ENCODE assay signal across 1 cellular context in the genomic region with DNA sequence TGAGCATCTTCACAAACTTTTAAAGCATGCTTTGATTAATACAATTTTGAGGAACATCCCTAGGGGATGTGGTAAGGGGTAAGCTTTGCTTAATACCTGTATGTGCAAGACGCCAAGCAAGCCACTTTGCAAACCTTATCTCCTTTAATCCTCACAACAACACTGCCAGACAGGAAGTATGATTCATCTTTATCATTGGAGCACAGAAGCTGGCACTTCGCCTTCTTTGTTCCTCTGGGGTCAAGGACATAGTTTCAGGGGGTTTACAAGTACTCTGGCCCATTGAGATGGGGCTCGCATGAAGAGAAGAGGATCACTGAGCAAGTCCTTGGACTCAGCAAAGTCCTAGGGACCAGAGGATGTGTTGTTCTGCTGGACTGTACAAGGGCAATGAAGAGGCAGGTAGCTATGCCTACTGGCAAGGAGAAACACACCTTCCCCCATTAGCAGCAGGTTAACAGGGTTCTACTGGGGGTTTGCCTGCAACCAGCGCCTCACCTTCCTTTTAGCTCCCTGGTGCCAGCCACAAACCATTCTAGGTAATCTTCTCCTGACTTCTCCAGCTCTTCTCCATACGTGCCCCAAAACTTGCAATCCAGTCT.
TF ChIP-seq lines count a peak whose summit lies in the region.

No MANE protein-coding gene starts in this region.

TF ChIP-seq in K562, 482 proteins besides CTCF, POLR2A, EP300 and RAD21 (continued from another document and continues in another):
- no peak for TF ChIP-seq ZBTB5 (IDR thresholded peaks at IDR 0.05)
- TF ChIP-seq NFE2 (IDR thresholded peaks at IDR 0.05; ENCODE audit: low read depth) = peak; percentile 54
- peak; percentile 75; the same call in 1 of the 2 replicates for TF ChIP-seq NCOA1 (IDR thresholded peaks at IDR 0.05; ENCODE audit: low read depth)
- TF ChIP-seq PHF8 (IDR thresholded peaks at IDR 0.05; ENCODE audit: borderline replicate concordance, low read length) = no peak
- no peak for TF ChIP-seq ZZZ3 (IDR thresholded peaks at IDR 0.05)
- no peak for TF ChIP-seq ZNF589 (CRISPR knock-in tag; IDR thresholded peaks at IDR 0.05; ENCODE audit: low read depth)
- peak in 1 of 2 experiments; percentile 62; a peak in 1 of 4 replicates for TF ChIP-seq ARNT (IDR thresholded peaks at IDR 0.05)
- no peak for TF ChIP-seq ZNF76 (CRISPR knock-in tag; IDR thresholded peaks at IDR 0.05; ENCODE audit: borderline replicate concordance)
- no peak for TF ChIP-seq NR2C2 (CRISPR knock-in tag; IDR thresholded peaks at IDR 0.05)
- TF ChIP-seq NR2C2 (tag; IDR thresholded peaks at IDR 0.05) = no peak
- TF ChIP-seq GATA2 (CRISPR knock-in tag; IDR thresholded peaks at IDR 0.05) = peak; percentile 78
- peak; percentile 74 for TF ChIP-seq NEUROD1 (IDR thresholded peaks at IDR 0.05; ENCODE audit: borderline replicate concordance, low read depth, low read length, partially characterized antibody)
- 0 out of 6 replicates have a peak, but pooled peaks of 1 of the 3 experiments have one; percentile 37 for TF ChIP-seq ZBTB11 (CRISPR knock-in tag; IDR thresholded peaks at IDR 0.05)
- TF ChIP-seq RCOR1 (IDR thresholded peaks at IDR 0.05; ENCODE audit: borderline replicate concordance in 1 of 2, low read depth in 2 of 2, low read length in 2 of 2) = peak; percentile 27 to 90; a peak in 3 of 4 replicates
- TF ChIP-seq FOXO4 (CRISPR knock-in tag; IDR thresholded peaks at IDR 0.05) = no peak
- TF ChIP-seq BRD4 (IDR thresholded peaks at IDR 0.05) = no peak
- peak; percentile 94 for TF ChIP-seq ESRRA (IDR thresholded peaks at IDR 0.05; ENCODE audit: borderline replicate concordance, low read depth)
- TF ChIP-seq ZNF445 (CRISPR knock-in tag; IDR thresholded peaks at IDR 0.05; ENCODE audit: low read depth) = no peak
- no peak for TF ChIP-seq ZNF512 (tag; IDR thresholded peaks at IDR 0.05)
- peak; percentile 45; the same call in 1 of the 2 replicates for TF ChIP-seq RBFOX2 (IDR thresholded peaks at IDR 0.05; ENCODE audit: low read depth, low read length)
- TF ChIP-seq CTBP1 (IDR thresholded peaks at IDR 0.05; ENCODE audit: borderline replicate concordance) = peak; percentile 85; the same call in 1 of the 2 replicates
- no peak for TF ChIP-seq SREBF1 (IDR thresholded peaks at IDR 0.05; ENCODE audit: borderline replicate concordance, low read depth, low read length)
- 0 out of 2 replicates have a peak, but pooled peaks have one; percentile 65 for TF ChIP-seq ZNF197 (CRISPR knock-in tag; IDR thresholded peaks at IDR 0.05; ENCODE audit: low read depth)
- no peak for TF ChIP-seq CREB3 (tag; conservative IDR thresholded peaks at IDR 0.05; ENCODE audit: low read depth)
- TF ChIP-seq SMARCC2 (IDR thresholded peaks at IDR 0.05; ENCODE audit: low read depth) = peak; percentile 99
- TF ChIP-seq ZNF436 (CRISPR knock-in tag; IDR thresholded peaks at IDR 0.05) = no peak
- TF ChIP-seq SAP30 (IDR thresholded peaks at IDR 0.05; ENCODE audit: borderline replicate concordance, insufficient read depth, low read depth, low read length, poor library complexity, severe bottlenecking) = no peak
- TF ChIP-seq FOS (IDR thresholded peaks at IDR 0.05; ENCODE audit: extremely low read depth, insufficient read length) = peak; percentile 68
- no peak for TF ChIP-seq RUNX1 (IDR thresholded peaks at IDR 0.05; ENCODE audit: low read depth)
- no peak for TF ChIP-seq ZNF316 (IDR thresholded peaks at IDR 0.05)
- no peak for TF ChIP-seq SRSF3 (IDR thresholded peaks at IDR 0.05; ENCODE audit: insufficient read depth, low read length)
- TF ChIP-seq SMARCA4 (IDR thresholded peaks at IDR 0.05) = peak; percentile 99
- no peak for TF ChIP-seq CBX1 (IDR thresholded peaks at IDR 0.05; ENCODE audit: low read depth)
- no peak for TF ChIP-seq ZNF24 (IDR thresholded peaks at IDR 0.05)
- TF ChIP-seq NFE2L1 (tag; IDR thresholded peaks at IDR 0.05; ENCODE audit: borderline replicate concordance, low read depth) = no peak
- TF ChIP-seq MLLT1 (IDR thresholded peaks at IDR 0.05) = no peak
- TF ChIP-seq ZNF184 (CRISPR knock-in tag; IDR thresholded peaks at IDR 0.05) = no peak
- TF ChIP-seq MTA3 (IDR thresholded peaks at IDR 0.05; ENCODE audit: borderline replicate concordance) = peak; percentile 85
- TF ChIP-seq DPF2 (IDR thresholded peaks at IDR 0.05) = peak; percentile 100
- no peak for TF ChIP-seq ZBTB9 (CRISPR knock-in tag; IDR thresholded peaks at IDR 0.05)
- TF ChIP-seq ETV1 (tag; conservative IDR thresholded peaks at IDR 0.05; ENCODE audit: low read depth) = peak; percentile 87
- TF ChIP-seq KLF13 (tag; IDR thresholded peaks at IDR 0.05; ENCODE audit: borderline replicate concordance, low read depth) = no peak
- TF ChIP-seq IRF1 (CRISPR knock-in tag; IDR thresholded peaks at IDR 0.05; ENCODE audit: borderline replicate concordance) = no peak
- no peak for TF ChIP-seq ZKSCAN3 (CRISPR knock-in tag; IDR thresholded peaks at IDR 0.05)
- TF ChIP-seq YBX1 (IDR thresholded peaks at IDR 0.05) = no peak
- peak; percentile 95 for TF ChIP-seq NFIC (IDR thresholded peaks at IDR 0.05)
- TF ChIP-seq GTF2E2 (tag; IDR thresholded peaks at IDR 0.05) = no peak; the same call in 1 of the 2 replicates
- TF ChIP-seq HMGN3 (IDR thresholded peaks at IDR 0.05; ENCODE audit: borderline replicate concordance, extremely low read depth, insufficient read length, low read depth, low read length) = peak; percentile 82
- 0 out of 4 replicates have a peak, but pooled peaks have one; percentile 11 to 13 for TF ChIP-seq NRF1 (conservative IDR thresholded peaks at IDR 0.05 in 1 of 2, IDR thresholded peaks at IDR 0.05 in 1 of 2)
- TF ChIP-seq NBN (IDR thresholded peaks at IDR 0.05; ENCODE audit: low read depth) = peak; percentile 51; the same call in 1 of the 2 replicates
- no peak; the same call in 1 of the 2 replicates for TF ChIP-seq MIER1 (IDR thresholded peaks at IDR 0.05; ENCODE audit: low read depth)
- no peak for TF ChIP-seq SP2 (IDR thresholded peaks at IDR 0.05; ENCODE audit: extremely low read depth, low read depth, low read length, poor library complexity, severe bottlenecking)
- peak; percentile 82 for TF ChIP-seq NR2C1 (IDR thresholded peaks at IDR 0.05)
- peak; percentile 86 for TF ChIP-seq NR2C1 (tag; IDR thresholded peaks at IDR 0.05)
- 0 out of 2 replicates have a peak, but pooled peaks have one; percentile 48 for TF ChIP-seq ZKSCAN8 (CRISPR knock-in tag; IDR thresholded peaks at IDR 0.05)
- no peak; the same call in 1 of the 2 replicates for TF ChIP-seq DMBX1 (CRISPR knock-in tag; IDR thresholded peaks at IDR 0.05; ENCODE audit: borderline replicate concordance)
- TF ChIP-seq, protein P1, sequence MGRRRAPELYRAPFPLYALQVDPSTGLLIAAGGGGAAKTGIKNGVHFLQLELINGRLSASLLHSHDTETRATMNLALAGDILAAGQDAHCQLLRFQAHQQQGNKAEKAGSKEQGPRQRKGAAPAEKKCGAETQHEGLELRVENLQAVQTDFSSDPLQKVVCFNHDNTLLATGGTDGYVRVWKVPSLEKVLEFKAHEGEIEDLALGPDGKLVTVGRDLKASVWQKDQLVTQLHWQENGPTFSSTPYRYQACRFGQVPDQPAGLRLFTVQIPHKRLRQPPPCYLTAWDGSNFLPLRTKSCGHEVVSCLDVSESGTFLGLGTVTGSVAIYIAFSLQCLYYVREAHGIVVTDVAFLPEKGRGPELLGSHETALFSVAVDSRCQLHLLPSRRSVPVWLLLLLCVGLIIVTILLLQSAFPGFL (CRISPR knock-in tag; IDR thresholded peaks at IDR 0.05) = no peak
